Comparison of ENCODE assay signal across 3 cellular contexts in genomic region chr6:138499303-138499991, GRCh38.
A peak's percentile ranks its signal among the peaks of the same experiment; 100 is the strongest.
TF ChIP-seq lines count a peak whose summit lies in the region.

NHSL1 (minus strand) TSS chr6:138499494; CDS start chr6:138499290, 204 bp downstream.

TF ChIP-seq in GM12891, 5 proteins besides CTCF, POLR2A, EP300 and RAD21:
- TF ChIP-seq POLR2AphosphoS5 (IDR thresholded peaks at IDR 0.05; ENCODE audit: low read depth, low read length) (no peak), SPI1 (IDR thresholded peaks at IDR 0.05; ENCODE audit: low read depth, low read length) (no peak), TAF1 (IDR thresholded peaks at IDR 0.05; ENCODE audit: low read depth, low read length) (0 out of 2 replicates have a peak, but pooled peaks have one; percentile 1), PAX5 (IDR thresholded peaks at IDR 0.05; ENCODE audit: insufficient read depth, low read length, severe bottlenecking) (no peak), POU2F2 (IDR thresholded peaks at IDR 0.05; ENCODE audit: low read depth, low read length) (no peak)

TF ChIP-seq in HCT116, 20 proteins besides CTCF, POLR2A, EP300 and RAD21:
- TF ChIP-seq CBX3 (IDR thresholded peaks at IDR 0.05; ENCODE audit: low read depth) (no peak), ZFX (IDR thresholded peaks at IDR 0.05) (no peak), ATF3 (IDR thresholded peaks at IDR 0.05) (no peak), REST (IDR thresholded peaks at IDR 0.05; ENCODE audit: low read depth) (no peak), SRF (IDR thresholded peaks at IDR 0.05; ENCODE audit: low read depth) (no peak), EZH2 (IDR thresholded peaks at IDR 0.05) (no peak), FOSL1 (IDR thresholded peaks at IDR 0.05; ENCODE audit: low read depth) (no peak), MAX (IDR thresholded peaks at IDR 0.05) (no peak)

TF ChIP-seq in endothelial cell of umbilical vein, 7 proteins besides CTCF, POLR2A, EP300 and RAD21:
- TF ChIP-seq GATA2 (IDR thresholded peaks at IDR 0.05; ENCODE audit: insufficient read depth, insufficient read length, low read depth, low read length) (no peak), EZH2 (IDR thresholded peaks at IDR 0.05; ENCODE audit: borderline replicate concordance, low read depth, low read length, severe bottlenecking) (no peak), FOS (IDR thresholded peaks at IDR 0.05; ENCODE audit: borderline replicate concordance, insufficient read depth, low read length) (no peak), JUN (IDR thresholded peaks at IDR 0.05; ENCODE audit: borderline replicate concordance, insufficient read depth, insufficient read length, low read depth) (no peak), POLR2AphosphoS5 (IDR thresholded peaks at IDR 0.05; ENCODE audit: insufficient read depth, low read depth, low read length) (no peak), MAX (IDR thresholded peaks at IDR 0.05; ENCODE audit: insufficient read depth, insufficient read length) (no peak), MYC (IDR thresholded peaks at IDR 0.05; ENCODE audit: low read depth, low read length) (no peak)
